ENCODE assay signal across 18 cellular contexts in genomic region chr9:22116751-22117150, GRCh38.
A peak's percentile ranks its signal among the peaks of the same experiment; 100 is the strongest.
DNase-seq lines count a peak whose midpoint lies in the region; ATAC-seq, FAIRE-seq and TF ChIP-seq lines count a peak whose summit lies in the region.
"Had no signal": no experiment of that assay in that cellular context is flagged by ENCODE, and none has a peak within 500 bp of the region (broad histone marks: within the 10 kb centered on the region; RNA-seq: fewer than 3 reads in every experiment).

No MANE protein-coding gene starts in this region.

- POLR2A ChIA-PET in BJ (lab: Charles Lee), result interaction anchor here (0.6 to 1.3 kb wide), 2 partner anchors 25 to 108 kb away, joined by 3 to 15 read pairs; no protein-coding TSS in a partner anchor
- POLR2A ChIA-PET in PC-3 (lab: Charles Lee; ENCODE audit: unreplicated experiment), result interaction anchor here (1.0 kb wide), 1 partner anchor 121 kb away, joined by 4 read pairs; no protein-coding TSS in a partner anchor
- POLR2A ChIA-PET in endothelial cell of umbilical vein (lab: Charles Lee), result interaction anchor here (0.6 to 1.7 kb wide), 2 partner anchors 25 to 108 kb away, joined by 6 to 7 read pairs; partner anchors contain the start of gene CDKN2B

- H3K4me1 Mint-ChIP-seq in nephron progenitor cell, result peaks cover 43% of the 10 kb centered on the region

- H4K20me1 ChIP-seq in PC-3 (ENCODE audit: low read length), result no peaks in the 10 kb centered on the region
- no peaks in the 10 kb centered on the region for H4K20me1 ChIP-seq in endothelial cell of umbilical vein (replicated peaks; ENCODE audit: control insufficient read depth, extremely low read depth, insufficient read depth, low read length)

- DNase-seq in BJ (ENCODE audit: low read depth) (peak; percentile 48), PC-3 (no peak), endothelial cell of umbilical vein (ENCODE audit: low read depth, low spot score) (peak; percentile 58), nephron progenitor cell (no peak), activated T-cell treated with anti-CD3 and anti-CD28 coated beads for 4 hours (no peak), GM20000 (ENCODE audit: low spot score) (no peak)
- DNase-seq in stimulated activated naive CD8-positive, alpha-beta T cell treated with anti-CD3 and anti-CD28 coated beads, Interleukin-15, Interleukin-2, amounts not matched to agents 100 U/mL and 50 U/mL, for 24 hours, result no peak
- DNase-seq: COR-L47, DMS53, NCI-H1417, NCI-H2029, NCI-H2171 treated with DMSO at 0.1 percent for 48 hours, NCI-H82, SHP77 treated with DMSO at 0.1 percent for 48 hours had no signal

- peaks cover 1% of the 10 kb centered on the region for H3K36me3 Mint-ChIP-seq in nephron progenitor cell (ENCODE audit: low read depth)
- H3K36me3 Mint-ChIP-seq: CD14-positive monocyte had no signal

- FAIRE-seq in endothelial cell of umbilical vein (lab: Jason Lieb, UNC), result peak; percentile 24
- FAIRE-seq: GM12891, RCC 7860 had no signal

- intact Hi-C loops in PC-3 (cut with micrococcal nuclease), result no loop called here
- intact Hi-C loops in endothelial cell of umbilical vein (cut with micrococcal nuclease), result loop anchor here (1.0 to 5.0 kb wide), 3 partner anchors 13 to 331 kb away; partner anchors contain the start of gene DMRTA1

- peaks cover 3% of the 10 kb centered on the region for H3K27me3 Mint-ChIP-seq in nephron progenitor cell (ENCODE audit: low read depth, poor library complexity)

- H3K27ac Mint-ChIP-seq in nephron progenitor cell, result no peak overlapping the region

- H3K4me2 ChIP-seq in PC-3 (ENCODE audit: low read length) (peak overlapping the region; percentile 75), endothelial cell of umbilical vein (ENCODE audit: insufficient read depth, low read length) (peak overlapping the region; percentile 89)

- H3K79me2 ChIP-seq in PC-3 (ENCODE audit: low read length) (no peaks in the 10 kb centered on the region), endothelial cell of umbilical vein (ENCODE audit: control insufficient read depth, insufficient read depth, low read length) (no peaks in the 10 kb centered on the region)

- H3K4me3 ChIP-seq in BJ (ENCODE audit: low read depth, low read length), result no peak overlapping the region
- no peak overlapping the region; the same call in 1 of the 2 replicates for H3K4me3 ChIP-seq in PC-3 (ENCODE audit: low read length)
- no peak overlapping the region for H3K4me3 ChIP-seq in endothelial cell of umbilical vein (replicated peaks in 1 of 3; ENCODE audit: insufficient read depth in 1 of 3, low read depth in 1 of 3, low read length in 3 of 3)

- TF ChIP-seq CTCF in BJ (IDR thresholded peaks at IDR 0.05; ENCODE audit: insufficient read depth, low read depth, low read length) (no peak), PC-3 (conservative IDR thresholded peaks at IDR 0.05; ENCODE audit: low read depth, low read length) (no peak), endothelial cell of umbilical vein (IDR thresholded peaks at IDR 0.05; ENCODE audit: extremely low read depth in 1 of 2, insufficient read depth in 1 of 2, low read depth in 1 of 2, low read length in 2 of 2) (no peak), nephron progenitor cell (IDR thresholded peaks at IDR 0.05) (no peak), GM20000 (IDR thresholded peaks at IDR 0.05; ENCODE audit: extremely low read depth, missing control alignments) (no peak)

- H3K27me3 ChIP-seq in BJ (ENCODE audit: control insufficient read depth, insufficient read depth, low read length) (no peaks in the 10 kb centered on the region), PC-3 (ENCODE audit: low read length) (no peaks in the 10 kb centered on the region), endothelial cell of umbilical vein (ENCODE audit: control insufficient read depth in 2 of 2, insufficient read depth in 2 of 2, low read length in 2 of 2) (no peaks in the 10 kb centered on the region)

- H3K36me3 ChIP-seq in BJ (ENCODE audit: control insufficient read depth, insufficient read depth, low read length) (no peaks in the 10 kb centered on the region), PC-3 (ENCODE audit: low read depth, low read length) (no peaks in the 10 kb centered on the region), endothelial cell of umbilical vein (ENCODE audit: control insufficient read depth in 2 of 2, extremely low read depth in 1 of 2, insufficient read depth in 2 of 2, low read length in 2 of 2) (no peaks in the 10 kb centered on the region)

- CTCF ChIA-PET in BJ (lab: Yijun Ruan, JAX), result interaction anchor here (0.6 to 4.4 kb wide), 7 partner anchors 14 to 304 kb away, joined by 3 to 48 read pairs (median 4); no protein-coding TSS in a partner anchor
- CTCF ChIA-PET in PC-3 (lab: Charles Lee), result interaction anchor here (0.6 kb wide), 1 partner anchor 122 kb away, joined by 8 read pairs; no protein-coding TSS in a partner anchor
- CTCF ChIA-PET in endothelial cell of umbilical vein (lab: Charles Lee), result interaction anchor here (0.8 to 5.9 kb wide), 18 partner anchors 8 to 304 kb away, joined by 3 to 138 read pairs (median 6); partner anchors contain the start of genes CDKN2A, CDKN2B and CDKN2B-AS1

- no TSS peak for BruUV-seq in PC-3 (replicated peaks; lab: Mats Ljungman, UMichigan)
- no TSS peak for BruUV-seq in endothelial cell of umbilical vein (replicated peaks; lab: Mats Ljungman, UMichigan)

- dilution Hi-C loops in endothelial cell of umbilical vein (cut with MboI; ENCODE audit: extremely low pct_ligation_motif_present, low sequenced_read_pairs), result no loop called here

- H3K9me3 Mint-ChIP-seq in nephron progenitor cell, result peaks cover 3% of the 10 kb centered on the region
- H3K9me3 Mint-ChIP-seq: CD14-positive monocyte had no signal

- H3K9me2 ChIP-seq in PC-3 (replicated peaks; ENCODE audit: low read length), result no peaks in the 10 kb centered on the region

- ATAC-seq in PC-3, result no peak
- ATAC-seq in HG03108 (IDR thresholded peaks at IDR 0.05; ENCODE audit: unreplicated experiment), result no peak
- ATAC-seq in stimulated activated naive CD8-positive, alpha-beta T cell treated with anti-CD3 and anti-CD28 coated beads, Interleukin-15, Interleukin-2, amounts not matched to agents 100 U/mL and 50 U/mL, for 24 hours, result no peak

- TF ChIP-seq POLR2A in endothelial cell of umbilical vein (IDR thresholded peaks at IDR 0.05; ENCODE audit: low read depth, low read length), result no peak

- H3K27ac ChIP-seq in PC-3 (ENCODE audit: low read length) (peak overlapping the region; percentile 95), endothelial cell of umbilical vein (ENCODE audit: insufficient read depth, low read depth, low read length) (peak overlapping the region; percentile 96)

- H3F3A ChIP-seq in PC-3 (ENCODE audit: low read length, unreplicated experiment), result peaks cover 4% of the 10 kb centered on the region

- H3K4me3 Mint-ChIP-seq in nephron progenitor cell, result peak overlapping the region; percentile 21

- H2AFZ ChIP-seq in PC-3 (ENCODE audit: low read length) (no peak overlapping the region), endothelial cell of umbilical vein (ENCODE audit: low read depth, low read length) (no peak overlapping the region)

- H3K9ac ChIP-seq in PC-3 (ENCODE audit: low read length) (peak overlapping the region; percentile 81), endothelial cell of umbilical vein (replicated peaks; ENCODE audit: extremely low read depth, insufficient read depth, low read length) (no peak overlapping the region)

- H3K9me3 ChIP-seq in PC-3 (ENCODE audit: low read length) (no peaks in the 10 kb centered on the region), endothelial cell of umbilical vein (replicated peaks; ENCODE audit: control insufficient read depth, insufficient read depth, low read length) (no peaks in the 10 kb centered on the region)

- H3K9me1 ChIP-seq in endothelial cell of umbilical vein (replicated peaks; ENCODE audit: control insufficient read depth, extremely low read depth, insufficient read depth, low read length), result no peaks in the 10 kb centered on the region

- H3K4me1 ChIP-seq in PC-3 (ENCODE audit: insufficient read depth, low read length) (peaks cover 48% of the 10 kb centered on the region), endothelial cell of umbilical vein (ENCODE audit: control insufficient read depth, extremely low read depth, insufficient read depth, low read length) (peaks cover 27% of the 10 kb centered on the region)

TF ChIP-seq in endothelial cell of umbilical vein, 7 proteins besides CTCF, POLR2A, EP300 and RAD21:
- TF ChIP-seq MAX (IDR thresholded peaks at IDR 0.05; ENCODE audit: insufficient read depth, insufficient read length) (no peak), FOS (IDR thresholded peaks at IDR 0.05; ENCODE audit: borderline replicate concordance, insufficient read depth, low read length) (no peak), JUN (IDR thresholded peaks at IDR 0.05; ENCODE audit: borderline replicate concordance, insufficient read depth, insufficient read length, low read depth) (no peak), EZH2 (IDR thresholded peaks at IDR 0.05; ENCODE audit: borderline replicate concordance, low read depth, low read length, severe bottlenecking) (no peak), MYC (IDR thresholded peaks at IDR 0.05; ENCODE audit: low read depth, low read length) (no peak), GATA2 (IDR thresholded peaks at IDR 0.05; ENCODE audit: insufficient read depth, insufficient read length, low read depth, low read length) (no peak), POLR2AphosphoS5 (IDR thresholded peaks at IDR 0.05; ENCODE audit: insufficient read depth, low read depth, low read length) (no peak)

Comparison
In these comparisons a context has a peak if more than half of its experiments do, and no peak if none do; other contexts are left out.
1. DNase-seq: peak in BJ (single experiment) and endothelial cell of umbilical vein (single experiment); none in PC-3 (single experiment), nephron progenitor cell (single experiment), activated T-cell treated with anti-CD3 and anti-CD28 coated beads for 4 hours (single experiment), GM20000 (single experiment) and stimulated activated naive CD8-positive, alpha-beta T cell treated with anti-CD3 and anti-CD28 coated beads, Interleukin-15, Interleukin-2, amounts not matched to agents 100 U/mL and 50 U/mL, for 24 hours (single experiment).